1 cellular context compared by ENCODE assay signal in the genomic region with DNA sequence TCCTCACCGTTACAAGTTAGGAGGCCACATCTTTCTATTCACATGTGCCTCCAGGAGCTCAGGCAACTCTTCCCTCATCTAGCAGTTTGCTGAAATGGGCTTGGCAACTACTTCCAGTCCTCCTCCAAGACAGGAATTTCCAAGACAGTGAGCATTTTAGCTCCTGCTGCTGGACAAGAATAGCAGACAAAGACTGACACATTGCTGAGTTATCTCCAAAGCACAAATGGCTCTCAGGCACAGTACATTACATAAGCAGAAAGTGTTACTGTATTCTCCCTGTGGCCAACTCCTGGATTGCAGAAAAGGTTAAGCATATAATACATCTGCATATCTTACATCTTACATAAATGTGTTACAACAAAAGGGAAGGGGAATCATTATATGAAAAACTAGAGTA.
TF ChIP-seq lines count a peak whose summit lies in the region.

No MANE protein-coding gene starts in this region.

TF ChIP-seq in H1, 55 proteins besides CTCF, POLR2A, EP300 and RAD21 (continued from another document):
- TF ChIP-seq, protein P1, sequence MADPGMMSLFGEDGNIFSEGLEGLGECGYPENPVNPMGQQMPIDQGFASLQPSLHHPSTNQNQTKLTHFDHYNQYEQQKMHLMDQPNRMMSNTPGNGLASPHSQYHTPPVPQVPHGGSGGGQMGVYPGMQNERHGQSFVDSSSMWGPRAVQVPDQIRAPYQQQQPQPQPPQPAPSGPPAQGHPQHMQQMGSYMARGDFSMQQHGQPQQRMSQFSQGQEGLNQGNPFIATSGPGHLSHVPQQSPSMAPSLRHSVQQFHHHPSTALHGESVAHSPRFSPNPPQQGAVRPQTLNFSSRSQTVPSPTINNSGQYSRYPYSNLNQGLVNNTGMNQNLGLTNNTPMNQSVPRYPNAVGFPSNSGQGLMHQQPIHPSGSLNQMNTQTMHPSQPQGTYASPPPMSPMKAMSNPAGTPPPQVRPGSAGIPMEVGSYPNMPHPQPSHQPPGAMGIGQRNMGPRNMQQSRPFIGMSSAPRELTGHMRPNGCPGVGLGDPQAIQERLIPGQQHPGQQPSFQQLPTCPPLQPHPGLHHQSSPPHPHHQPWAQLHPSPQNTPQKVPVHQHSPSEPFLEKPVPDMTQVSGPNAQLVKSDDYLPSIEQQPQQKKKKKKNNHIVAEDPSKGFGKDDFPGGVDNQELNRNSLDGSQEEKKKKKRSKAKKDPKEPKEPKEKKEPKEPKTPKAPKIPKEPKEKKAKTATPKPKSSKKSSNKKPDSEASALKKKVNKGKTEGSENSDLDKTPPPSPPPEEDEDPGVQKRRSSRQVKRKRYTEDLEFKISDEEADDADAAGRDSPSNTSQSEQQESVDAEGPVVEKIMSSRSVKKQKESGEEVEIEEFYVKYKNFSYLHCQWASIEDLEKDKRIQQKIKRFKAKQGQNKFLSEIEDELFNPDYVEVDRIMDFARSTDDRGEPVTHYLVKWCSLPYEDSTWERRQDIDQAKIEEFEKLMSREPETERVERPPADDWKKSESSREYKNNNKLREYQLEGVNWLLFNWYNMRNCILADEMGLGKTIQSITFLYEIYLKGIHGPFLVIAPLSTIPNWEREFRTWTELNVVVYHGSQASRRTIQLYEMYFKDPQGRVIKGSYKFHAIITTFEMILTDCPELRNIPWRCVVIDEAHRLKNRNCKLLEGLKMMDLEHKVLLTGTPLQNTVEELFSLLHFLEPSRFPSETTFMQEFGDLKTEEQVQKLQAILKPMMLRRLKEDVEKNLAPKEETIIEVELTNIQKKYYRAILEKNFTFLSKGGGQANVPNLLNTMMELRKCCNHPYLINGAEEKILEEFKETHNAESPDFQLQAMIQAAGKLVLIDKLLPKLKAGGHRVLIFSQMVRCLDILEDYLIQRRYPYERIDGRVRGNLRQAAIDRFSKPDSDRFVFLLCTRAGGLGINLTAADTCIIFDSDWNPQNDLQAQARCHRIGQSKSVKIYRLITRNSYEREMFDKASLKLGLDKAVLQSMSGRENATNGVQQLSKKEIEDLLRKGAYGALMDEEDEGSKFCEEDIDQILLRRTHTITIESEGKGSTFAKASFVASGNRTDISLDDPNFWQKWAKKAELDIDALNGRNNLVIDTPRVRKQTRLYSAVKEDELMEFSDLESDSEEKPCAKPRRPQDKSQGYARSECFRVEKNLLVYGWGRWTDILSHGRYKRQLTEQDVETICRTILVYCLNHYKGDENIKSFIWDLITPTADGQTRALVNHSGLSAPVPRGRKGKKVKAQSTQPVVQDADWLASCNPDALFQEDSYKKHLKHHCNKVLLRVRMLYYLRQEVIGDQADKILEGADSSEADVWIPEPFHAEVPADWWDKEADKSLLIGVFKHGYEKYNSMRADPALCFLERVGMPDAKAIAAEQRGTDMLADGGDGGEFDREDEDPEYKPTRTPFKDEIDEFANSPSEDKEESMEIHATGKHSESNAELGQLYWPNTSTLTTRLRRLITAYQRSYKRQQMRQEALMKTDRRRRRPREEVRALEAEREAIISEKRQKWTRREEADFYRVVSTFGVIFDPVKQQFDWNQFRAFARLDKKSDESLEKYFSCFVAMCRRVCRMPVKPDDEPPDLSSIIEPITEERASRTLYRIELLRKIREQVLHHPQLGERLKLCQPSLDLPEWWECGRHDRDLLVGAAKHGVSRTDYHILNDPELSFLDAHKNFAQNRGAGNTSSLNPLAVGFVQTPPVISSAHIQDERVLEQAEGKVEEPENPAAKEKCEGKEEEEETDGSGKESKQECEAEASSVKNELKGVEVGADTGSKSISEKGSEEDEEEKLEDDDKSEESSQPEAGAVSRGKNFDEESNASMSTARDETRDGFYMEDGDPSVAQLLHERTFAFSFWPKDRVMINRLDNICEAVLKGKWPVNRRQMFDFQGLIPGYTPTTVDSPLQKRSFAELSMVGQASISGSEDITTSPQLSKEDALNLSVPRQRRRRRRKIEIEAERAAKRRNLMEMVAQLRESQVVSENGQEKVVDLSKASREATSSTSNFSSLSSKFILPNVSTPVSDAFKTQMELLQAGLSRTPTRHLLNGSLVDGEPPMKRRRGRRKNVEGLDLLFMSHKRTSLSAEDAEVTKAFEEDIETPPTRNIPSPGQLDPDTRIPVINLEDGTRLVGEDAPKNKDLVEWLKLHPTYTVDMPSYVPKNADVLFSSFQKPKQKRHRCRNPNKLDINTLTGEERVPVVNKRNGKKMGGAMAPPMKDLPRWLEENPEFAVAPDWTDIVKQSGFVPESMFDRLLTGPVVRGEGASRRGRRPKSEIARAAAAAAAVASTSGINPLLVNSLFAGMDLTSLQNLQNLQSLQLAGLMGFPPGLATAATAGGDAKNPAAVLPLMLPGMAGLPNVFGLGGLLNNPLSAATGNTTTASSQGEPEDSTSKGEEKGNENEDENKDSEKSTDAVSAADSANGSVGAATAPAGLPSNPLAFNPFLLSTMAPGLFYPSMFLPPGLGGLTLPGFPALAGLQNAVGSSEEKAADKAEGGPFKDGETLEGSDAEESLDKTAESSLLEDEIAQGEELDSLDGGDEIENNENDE (IDR thresholded peaks at IDR 0.05; ENCODE audit: insufficient replicate concordance, low read length): no peak
- TF ChIP-seq KDM4A (IDR thresholded peaks at IDR 0.05; ENCODE audit: low read depth, low read length, severe bottlenecking): no peak
- TF ChIP-seq ZNF274 (IDR thresholded peaks at IDR 0.05; ENCODE audit: borderline replicate concordance, extremely low read depth, low read length): no peak
- TF ChIP-seq CEBPB (IDR thresholded peaks at IDR 0.05; ENCODE audit: low read depth, low read length): no peak
- TF ChIP-seq, protein P2, sequence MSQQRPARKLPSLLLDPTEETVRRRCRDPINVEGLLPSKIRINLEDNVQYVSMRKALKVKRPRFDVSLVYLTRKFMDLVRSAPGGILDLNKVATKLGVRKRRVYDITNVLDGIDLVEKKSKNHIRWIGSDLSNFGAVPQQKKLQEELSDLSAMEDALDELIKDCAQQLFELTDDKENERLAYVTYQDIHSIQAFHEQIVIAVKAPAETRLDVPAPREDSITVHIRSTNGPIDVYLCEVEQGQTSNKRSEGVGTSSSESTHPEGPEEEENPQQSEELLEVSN (IDR thresholded peaks at IDR 0.05): no peak
- no peak for TF ChIP-seq BRCA1 (IDR thresholded peaks at IDR 0.05; ENCODE audit: low read depth, low read length)
- no peak for TF ChIP-seq FOSL1 (IDR thresholded peaks at IDR 0.05; ENCODE audit: insufficient read depth, low read depth, low read length)
- no peak for TF ChIP-seq MAFK (IDR thresholded peaks at IDR 0.05; ENCODE audit: low read depth, low read length)
- no peak for TF ChIP-seq RFX5 (IDR thresholded peaks at IDR 0.05; ENCODE audit: borderline replicate concordance, low read depth, low read length)
- no peak for TF ChIP-seq YY1 (IDR thresholded peaks at IDR 0.05; ENCODE audit: low read depth, low read length)
- no peak for TF ChIP-seq RBBP5 (IDR thresholded peaks at IDR 0.05; ENCODE audit: borderline replicate concordance, low read depth, low read length)
- no peak for TF ChIP-seq SAP30 (IDR thresholded peaks at IDR 0.05; ENCODE audit: insufficient read depth, insufficient replicate concordance, low read length)
- TF ChIP-seq SP1 (IDR thresholded peaks at IDR 0.05; ENCODE audit: low read depth, low read length): no peak
- no peak for TF ChIP-seq POLR2AphosphoS5 (IDR thresholded peaks at IDR 0.05; ENCODE audit: low read depth, low read length)
